Comparison of ENCODE assay signal across 14 cellular contexts in genomic region chr10:101367569-101368453, GRCh38.
A peak's percentile ranks its signal among the peaks of the same experiment; 100 is the strongest.
DNase-seq lines count a peak whose midpoint lies in the region; ATAC-seq and TF ChIP-seq lines count a peak whose summit lies in the region.
"Had no signal": no experiment of that assay in that cellular context is flagged by ENCODE, and none has a peak within 500 bp of the region (broad histone marks: within the 10 kb centered on the region; RNA-seq: fewer than 3 reads in every experiment).

No MANE protein-coding gene starts in this region.

- in situ Hi-C loops in KBM-7 (cut with MboI; ENCODE audit: low pct_unique_long_range_greater_than_20kb, low sequenced_read_pairs) = no loop called here

- H3K27ac ChIP-seq in 22Rv1 = peak overlapping the region; percentile 50
- H3K27ac ChIP-seq: upper lobe of left lung, WERI-Rb-1 had no signal

- peak; percentile 13 for DNase-seq in GM04503 (ENCODE audit: low read depth)
- peak; percentile 92 for DNase-seq in SW480 (ENCODE audit: low spot score)
- DNase-seq in foreskin fibroblast = peak; percentile 56 to 69
- DNase-seq in NCI-H1436 treated with DMSO at 0.1 percent for 48 hours (lab: John Stamatoyannopoulos, UW) = no peak
- DNase-seq in KBM-7 = no peak
- DNase-seq: cerebellar nuclear complex; NCI-H526 treated with DMSO at 0.1 percent for 48 hours; stimulated activated CD4-positive, alpha-beta T cell treated with anti-CD3 and anti-CD28 coated beads, Interleukin-12 subunit alpha, Interleukin-12 subunit beta, amount 100 ng/mL, for 4 hours; upper lobe of left lung; WERI-Rb-1 had no signal

- TF ChIP-seq CTCF in 22Rv1 (IDR thresholded peaks at IDR 0.05) (no peak), foreskin fibroblast (IDR thresholded peaks at IDR 0.05; ENCODE audit: low read depth, low read length) (no peak)

- ATAC-seq in HG03025 (IDR thresholded peaks at IDR 0.05; ENCODE audit: low FRiP score, unreplicated experiment) = no peak
- ATAC-seq in HG03095 (IDR thresholded peaks at IDR 0.05; ENCODE audit: unreplicated experiment) = no peak
- ATAC-seq: left lobe of liver had no signal

- H3K4me3 ChIP-seq in foreskin fibroblast (ENCODE audit: low read depth in 1 of 2, low read length in 2 of 2) = no peak overlapping the region
- H3K4me3 ChIP-seq: upper lobe of left lung had no signal

Comparison
In these comparisons a context has a peak if more than half of its experiments do, and no peak if none do; other contexts are left out.
1. DNase-seq: peak in GM04503 (single experiment), SW480 (single experiment) and foreskin fibroblast (2 of 2); none in NCI-H1436 treated with DMSO at 0.1 percent for 48 hours (single experiment) and KBM-7 (single experiment).